8 cellular contexts compared by ENCODE assay signal in genomic region chr7:157502701-157503111, GRCh38.
A peak's percentile ranks its signal among the peaks of the same experiment; 100 is the strongest.
DNase-seq lines count a peak whose midpoint lies in the region; ATAC-seq lines count a peak whose summit lies in the region.

No MANE protein-coding gene starts in this region.

- DNase-seq in activated CD4-positive, alpha-beta memory T cell treated with anti-CD3 and anti-CD28 coated beads for 36 hours = peak; percentile 80
- peak; percentile 24 for DNase-seq in stimulated activated CD8-positive, alpha-beta memory T cell treated with anti-CD3 and anti-CD28 coated beads, Interleukin-15, amount 100 ng/mL, for 1 hour (ENCODE audit: low read depth)
- DNase-seq in NCI-H2196 (lab: John Stamatoyannopoulos, UW; ENCODE audit: unreplicated experiment) = no peak

- peaks cover 4% of the 10 kb centered on the region for H3K27me3 Mint-ChIP-seq in activated CD4-positive, alpha-beta memory T cell treated with anti-CD3 and anti-CD28 coated beads for 36 hours

- intact Hi-C loops in activated CD4-positive, alpha-beta memory T cell treated with anti-CD3 and anti-CD28 coated beads for 36 hours (cut with micrococcal nuclease) = loop anchor here (1.0 to 2.0 kb wide), 3 partner anchors 7 to 66 kb away; no protein-coding TSS in a partner anchor

- CTCF ChIA-PET in activated CD4-positive, alpha-beta memory T cell treated with anti-CD3 and anti-CD28 coated beads for 36 hours (lab: Charles Lee) = no interaction called here

- ATAC-seq in HG03175 (IDR thresholded peaks at IDR 0.05; ENCODE audit: unreplicated experiment) = peak; percentile 69
- peak; percentile 57 for ATAC-seq in esophagus mucosa
- ATAC-seq in GM21447 (IDR thresholded peaks at IDR 0.05; ENCODE audit: unreplicated experiment) = no peak
- no peak for ATAC-seq in GM18858 (IDR thresholded peaks at IDR 0.05; ENCODE audit: unreplicated experiment)
- ATAC-seq in HG03108 (IDR thresholded peaks at IDR 0.05; ENCODE audit: unreplicated experiment) = no peak

- POLR2A ChIA-PET in activated CD4-positive, alpha-beta memory T cell treated with anti-CD3 and anti-CD28 coated beads for 36 hours (lab: Charles Lee) = no interaction called here

- peak overlapping the region; percentile 59 for H3K4me3 Mint-ChIP-seq in activated CD4-positive, alpha-beta memory T cell treated with anti-CD3 and anti-CD28 coated beads for 36 hours

- peaks cover 10% of the 10 kb centered on the region for H3K36me3 Mint-ChIP-seq in activated CD4-positive, alpha-beta memory T cell treated with anti-CD3 and anti-CD28 coated beads for 36 hours

- H3K9me3 Mint-ChIP-seq in activated CD4-positive, alpha-beta memory T cell treated with anti-CD3 and anti-CD28 coated beads for 36 hours = peaks cover 16% of the 10 kb centered on the region

- H3K4me1 Mint-ChIP-seq in activated CD4-positive, alpha-beta memory T cell treated with anti-CD3 and anti-CD28 coated beads for 36 hours (ENCODE audit: low read depth) = peaks cover 26% of the 10 kb centered on the region

- peak overlapping the region; percentile 38 for H3K27ac Mint-ChIP-seq in activated CD4-positive, alpha-beta memory T cell treated with anti-CD3 and anti-CD28 coated beads for 36 hours

Comparison
In these comparisons a context has a peak if more than half of its experiments do, and no peak if none do; other contexts are left out.
1. ATAC-seq: peak in HG03175 (single experiment) and esophagus mucosa (single experiment); none in GM21447 (single experiment), GM18858 (single experiment) and HG03108 (single experiment).